In genomic region chr4:123558865-123559264, GRCh38 we compare ENCODE assay signal across 25 cellular contexts.
"Had no signal": no experiment of that assay in that cellular context is flagged by ENCODE, and none has a peak within 500 bp of the region (broad histone marks: within the 10 kb centered on the region; RNA-seq: fewer than 3 reads in every experiment).

No MANE protein-coding gene starts in this region.

- H3K27ac Mint-ChIP-seq: activated CD8-positive, alpha-beta T cell treated with anti-CD3 and anti-CD28 coated beads, Interleukin-2, amount 10 ng/mL, durations not matched to agents 7 days and 5 days; activated naive CD4-positive, alpha-beta T cell treated with anti-CD3 and anti-CD28 coated beads, Interleukin-2, amount 50 U/mL, for 72 hours; activated naive CD8-positive, alpha-beta T cell treated with anti-CD3 and anti-CD28 coated beads, Interleukin-2, amount 50 U/mL, for 24 hours; T-helper 1 cell treated with Interleukin-12 subunit alpha and Interleukin-12 subunit beta and Interleukin-4 antibody, amounts not matched to agents 30 μg/mL and 1 μg/mL, for 36 hours; WTC11 had no signal

- H3K4me3 Mint-ChIP-seq: activated CD8-positive, alpha-beta T cell treated with anti-CD3 and anti-CD28 coated beads, Interleukin-2, amount 10 ng/mL, durations not matched to agents 7 days and 5 days; activated naive CD8-positive, alpha-beta T cell treated with anti-CD3 and anti-CD28 coated beads, Interleukin-2, amount 50 U/mL, for 24 hours; activated T-cell treated with anti-CD3 and anti-CD28 coated beads, Interleukin-2, amount 50 U/mL, for 4 hours; brain; T-helper 1 cell treated with Interleukin-12 subunit alpha and Interleukin-12 subunit beta and Interleukin-4 antibody, amounts not matched to agents 30 μg/mL and 1 μg/mL, for 36 hours; WTC11 had no signal

- ATAC-seq: activated CD8-positive, alpha-beta T cell treated with anti-CD3 and anti-CD28 coated beads, Interleukin-2, amount 10 ng/mL, durations not matched to agents 7 days and 5 days; activated naive CD4-positive, alpha-beta T cell treated with anti-CD3 and anti-CD28 coated beads, Interleukin-2, amount 50 U/mL, for 72 hours; activated naive CD8-positive, alpha-beta T cell treated with anti-CD3 and anti-CD28 coated beads, Interleukin-2, amount 50 U/mL, for 24 hours; activated T-cell treated with anti-CD3 and anti-CD28 coated beads, Interleukin-2, amount 50 U/mL, for 4 hours; WTC11 had no signal

- FAIRE-seq: astrocyte, RCC 7860 had no signal

- H3K36me3 Mint-ChIP-seq: activated naive CD4-positive, alpha-beta T cell treated with anti-CD3 and anti-CD28 coated beads, Interleukin-2, amount 50 U/mL, for 72 hours; brain; WTC11 had no signal

- DNase-seq: activated CD4-positive, alpha-beta T cell treated with anti-CD3 and anti-CD28 coated beads for 48 hours; activated CD4-positive, alpha-beta T cell treated with anti-CD3 and anti-CD28 coated beads, Interleukin-2, amount 50 U/mL, for 4 hours; activated CD4-positive, CD25-positive, alpha-beta regulatory T cell treated with anti-CD3 and anti-CD28 coated beads, Interleukin-2, amount 50 U/mL, for 72 hours; activated CD8-positive, alpha-beta T cell treated with anti-CD3 and anti-CD28 coated beads, Interleukin-2, amount 10 ng/mL, durations not matched to agents 7 days and 5 days; activated effector memory CD4-positive, alpha-beta T cell treated with anti-CD3 and anti-CD28 coated beads, Interleukin-2, amount 50 U/mL, for 16 hours; activated naive CD4-positive, alpha-beta T cell treated with Interleukin-2 at 50 U/mL for 16 hours; activated naive CD8-positive, alpha-beta T cell treated with anti-CD3 and anti-CD28 coated beads, Interleukin-2, amount 50 U/mL, for 24 hours; activated T-cell treated with anti-CD3 and anti-CD28 coated beads, Interleukin-2, amount 50 U/mL, for 4 hours; amniotic stem cell; cerebellar nuclear complex; Karpas-422; MM.1S; NCI-H1105 treated with DMSO at 0.1 percent for 48 hours; NCI-H1436 treated with DMSO at 0.1 percent for 48 hours; NCI-H187; NCI-H2081; NCI-H510A treated with DMSO at 0.1 percent for 48 hours; NCI-H69; SHP77 treated with DMSO at 0.1 percent for 48 hours had no signal

- H3K9me3 Mint-ChIP-seq: activated naive CD4-positive, alpha-beta T cell treated with anti-CD3 and anti-CD28 coated beads, Interleukin-2, amount 50 U/mL, for 72 hours; activated naive CD8-positive, alpha-beta T cell treated with anti-CD3 and anti-CD28 coated beads, Interleukin-2, amount 50 U/mL, for 24 hours; activated T-cell treated with anti-CD3 and anti-CD28 coated beads, Interleukin-2, amount 50 U/mL, for 4 hours; T-helper 1 cell treated with Interleukin-12 subunit alpha and Interleukin-12 subunit beta and Interleukin-4 antibody, amounts not matched to agents 30 μg/mL and 1 μg/mL, for 36 hours had no signal
